Comparison of ENCODE assay signal across 11 cellular contexts in genomic region chr1:162676087-162676486, GRCh38. TPM values are rescaled to one million over a fixed set of nuclear protein-coding genes. Genes with fewer than 3 reads are reported as not detected.
DNase-seq lines count a peak whose midpoint lies in the region; TF ChIP-seq lines count a peak whose summit lies in the region.
"Had no signal": no experiment of that assay in that cellular context is flagged by ENCODE, and none has a peak within 500 bp of the region (broad histone marks: within the 10 kb centered on the region; RNA-seq: fewer than 3 reads in every experiment).

No MANE protein-coding gene starts in this region.

- H3K27ac ChIP-seq in HEK293 (ENCODE audit: extremely low read depth, low read depth, low read length) (no peak overlapping the region), ascending aorta (peak overlapping the region; percentile 16 to 48), right atrium auricular region (peak overlapping the region; percentile 56 to 77), dorsolateral prefrontal cortex (peak overlapping the region in 4 of 59 donors; percentile 26 to 57 (median 37))

- intact Hi-C loops in ascending aorta (cut with DNase I) (no loop called here), dorsolateral prefrontal cortex (cut with DNase I) (no loop called here)

- POLR2A ChIA-PET in HEK293 (lab: Yijun Ruan, JAX): no interaction called here

- H3K4me3 Mint-ChIP-seq in type B pancreatic cell: no peak overlapping the region
- H3K4me3 Mint-ChIP-seq: immature natural killer cell had no signal

- CTCF ChIA-PET in HEK293 (lab: Yijun Ruan, JAX): interaction anchor here (1.2 kb wide), 1 partner anchor 9 kb away, joined by 3 read pairs; no protein-coding TSS in a partner anchor

- H3K4me1 ChIP-seq in HEK293 (ENCODE audit: control insufficient read depth, insufficient read depth, low read length) (peaks cover 7% of the 10 kb centered on the region; the same call in 1 of the 2 replicates), ascending aorta (peaks cover 5 to 32% of the 10 kb centered on the region in 2 donors), right atrium auricular region (peaks cover 0 to 54% of the 10 kb centered on the region in 2 donors)

- H3K27me3 ChIP-seq in ascending aorta (no peaks in the 10 kb centered on the region), right atrium auricular region (no peaks in the 10 kb centered on the region), dorsolateral prefrontal cortex (no peaks in the 10 kb centered on the region)
- H3K27me3 ChIP-seq: ovary had no signal

- H3K36me3 Mint-ChIP-seq in type B pancreatic cell: peaks cover 10% of the 10 kb centered on the region
- H3K36me3 Mint-ChIP-seq: immature natural killer cell had no signal

- TF ChIP-seq CTCF in HEK293 (tag by site-specific recombination; IDR thresholded peaks at IDR 0.05): no peak
- no peak for TF ChIP-seq CTCF in ascending aorta (IDR thresholded peaks at IDR 0.05)
- TF ChIP-seq CTCF in right atrium auricular region (IDR thresholded peaks at IDR 0.05): no peak
- TF ChIP-seq CTCF in type B pancreatic cell (conservative IDR thresholded peaks at IDR 0.05): no peak
- TF ChIP-seq CTCF in dorsolateral prefrontal cortex (IDR thresholded peaks at IDR 0.05 in 54 of 56, conservative IDR thresholded peaks at IDR 0.05 in 2 of 56; ENCODE audit: low read depth in 1 of 56, partially characterized antibody in 56 of 56): no peak

- H3K4me1 Mint-ChIP-seq in type B pancreatic cell (ENCODE audit: unreplicated experiment): peaks cover 20% of the 10 kb centered on the region
- H3K4me1 Mint-ChIP-seq: immature natural killer cell had no signal

- no peak for DNase-seq in ascending aorta (ENCODE audit: low spot score in 2 of 2)
- no peak for DNase-seq in right atrium auricular region (ENCODE audit: low spot score)
- peak; percentile 78 for DNase-seq in stromal cell of bone marrow (ENCODE audit: low read depth)
- no peak for DNase-seq in DMS53 treated with DMSO at 0.1 percent for 48 hours (lab: John Stamatoyannopoulos, UW; ENCODE audit: unreplicated experiment)
- no peak for DNase-seq in stimulated activated CD4-positive, alpha-beta T cell treated with anti-CD3 and anti-CD28 coated beads, Interleukin-4, amount 100 ng/mL, for 24 hours
- no peak for DNase-seq in type B pancreatic cell (ENCODE audit: extremely low spot score, unreplicated experiment)
- no peak for DNase-seq in dorsolateral prefrontal cortex
- DNase-seq: immature natural killer cell, RPMI8226 had no signal

- H3K4me3 ChIP-seq in HEK293 (ENCODE audit: low read depth, low read length): no peak overlapping the region
- H3K4me3 ChIP-seq in ascending aorta: no peak overlapping the region
- no peak overlapping the region for H3K4me3 ChIP-seq in right atrium auricular region
- no peak overlapping the region for H3K4me3 ChIP-seq in dorsolateral prefrontal cortex
- H3K4me3 ChIP-seq: ovary had no signal

- no peaks in the 10 kb centered on the region for H3K27me3 Mint-ChIP-seq in type B pancreatic cell

- H3K9me3 Mint-ChIP-seq in type B pancreatic cell: peaks cover 13% of the 10 kb centered on the region

- H3K27ac Mint-ChIP-seq in type B pancreatic cell: no peak overlapping the region

- H3K9me3 ChIP-seq in HEK293 (ENCODE audit: control insufficient read depth, insufficient read depth, low read depth, low read length) (no peaks in the 10 kb centered on the region), ascending aorta (no peaks in the 10 kb centered on the region), right atrium auricular region (no peaks in the 10 kb centered on the region)
- H3K9me3 ChIP-seq: ovary had no signal

- H3K36me3 ChIP-seq in HEK293 (ENCODE audit: control insufficient read depth in 2 of 2, insufficient read depth in 1 of 2, low read length in 2 of 2) (no peaks in the 10 kb centered on the region), ascending aorta (no peaks in the 10 kb centered on the region), right atrium auricular region (no peaks in the 10 kb centered on the region)
- H3K36me3 ChIP-seq: ovary had no signal

TF ChIP-seq in HEK293, 187 proteins besides CTCF, POLR2A, EP300 and RAD21 (continues in another document):
- TF ChIP-seq ZNF514 (tag by site-specific recombination; IDR thresholded peaks at IDR 0.05): no peak
- no peak for TF ChIP-seq ZNF280D (tag by site-specific recombination; IDR thresholded peaks at IDR 0.05)
- 0 out of 2 replicates have a peak, but pooled peaks have one; percentile 42 for TF ChIP-seq BCL6B (tag by site-specific recombination; IDR thresholded peaks at IDR 0.05)
- TF ChIP-seq ZNF311 (tag by site-specific recombination; IDR thresholded peaks at IDR 0.05; ENCODE audit: borderline replicate concordance): no peak
- no peak for TF ChIP-seq ZNF341 (tag by site-specific recombination; IDR thresholded peaks at IDR 0.05; ENCODE audit: low read depth)
- peak; percentile 60 for TF ChIP-seq ZNF600 (tag by site-specific recombination; IDR thresholded peaks at IDR 0.05)
- TF ChIP-seq BCL11B (tag by site-specific recombination; IDR thresholded peaks at IDR 0.05; ENCODE audit: low read depth): no peak
- TF ChIP-seq ZNF623 (tag by site-specific recombination; IDR thresholded peaks at IDR 0.05): no peak
- peak; percentile 43; the same call in 1 of the 2 replicates for TF ChIP-seq SP7 (tag by site-specific recombination; IDR thresholded peaks at IDR 0.05)
- TF ChIP-seq PRDM1 (tag by site-specific recombination; IDR thresholded peaks at IDR 0.05): 0 out of 2 replicates have a peak, but pooled peaks have one; percentile 33
- TF ChIP-seq SETDB1 (IDR thresholded peaks at IDR 0.05; ENCODE audit: insufficient read length, low read length): no peak
- no peak for TF ChIP-seq ZBTB8A (tag by site-specific recombination; IDR thresholded peaks at IDR 0.05)
- no peak for TF ChIP-seq ZNF48 (tag by site-specific recombination; IDR thresholded peaks at IDR 0.05)
- TF ChIP-seq ZNF626 (tag by site-specific recombination; IDR thresholded peaks at IDR 0.05): no peak
- no peak for TF ChIP-seq ZNF654 (tag by site-specific recombination; IDR thresholded peaks at IDR 0.05; ENCODE audit: low read depth)
- TF ChIP-seq ZNF529 (tag by site-specific recombination; IDR thresholded peaks at IDR 0.05; ENCODE audit: insufficient replicate concordance): no peak
- no peak for TF ChIP-seq ZNF324 (tag by site-specific recombination; IDR thresholded peaks at IDR 0.05)
- no peak for TF ChIP-seq ZNF239 (tag by site-specific recombination; IDR thresholded peaks at IDR 0.05)
- no peak for TF ChIP-seq ZNF670 (tag by site-specific recombination; IDR thresholded peaks at IDR 0.05; ENCODE audit: low read depth)
- TF ChIP-seq ZBTB49 (tag by site-specific recombination; IDR thresholded peaks at IDR 0.05; ENCODE audit: low read depth): no peak

RNA-seq across cellular contexts. Expression of gene DDR2, which starts 43.8 kb away (rescaled TPM):
- total RNA-seq in ascending aorta (77.9 TPM), right atrium auricular region (10 to 100 TPM; 41.6 to 69.9 TPM), type B pancreatic cell (ENCODE audit: low replicate concordance) (1.8 and 54.4 TPM in 2 replicates), dorsolateral prefrontal cortex (10 to 100 TPM in 119 of 120 experiments, 1 to 10 TPM in 1; 8.0 to 49.9 (median 20.1) TPM)
